12 cellular contexts compared by ENCODE assay signal in genomic region chr15:83919319-83919830, GRCh38.
DNase-seq lines count a peak whose midpoint lies in the region; ATAC-seq, FAIRE-seq and TF ChIP-seq lines count a peak whose summit lies in the region.
"Had no signal": no experiment of that assay in that cellular context is flagged by ENCODE, and none has a peak within 500 bp of the region (broad histone marks: within the 10 kb centered on the region; RNA-seq: fewer than 3 reads in every experiment).

No MANE protein-coding gene starts in this region.

- no peak overlapping the region for H2BK5ac ChIP-seq in mesenchymal stem cell (ENCODE audit: low read depth, low read length, poor library complexity, severe bottlenecking)

- H4K8ac ChIP-seq in mesenchymal stem cell (ENCODE audit: low read length), result no peak overlapping the region

- WGBS in mesenchymal stem cell, result 75% methylated on average over 5 of the region's 5 CpGs

- DNase-seq in GM12864 (ENCODE audit: low read depth) (peak; percentile 57), GM19240 (ENCODE audit: insufficient read length, low spot score) (peak; percentile 10), mesenchymal stem cell (no peak), frontal cortex (ENCODE audit: low spot score in 2 of 2) (no peak), retina (no peak), Ammon's horn (ENCODE audit: low spot score) (no peak)
- peak; percentile 39 for DNase-seq in activated naive CD8-positive, alpha-beta T cell treated with anti-CD3 and anti-CD28 coated beads for 36 hours
- DNase-seq: left ventricle myocardium inferior, upper lobe of right lung had no signal

- FAIRE-seq in frontal cortex (lab: Jason Lieb, UNC), result no peak
- FAIRE-seq: endothelial cell of umbilical vein had no signal

- H3K27ac Mint-ChIP-seq in activated naive CD8-positive, alpha-beta T cell treated with anti-CD3 and anti-CD28 coated beads for 36 hours, result peak overlapping the region; percentile 26

- no peak overlapping the region for H3K9ac ChIP-seq in mesenchymal stem cell (ENCODE audit: low read length)

- peaks cover 26% of the 10 kb centered on the region for H3K27me3 Mint-ChIP-seq in activated naive CD8-positive, alpha-beta T cell treated with anti-CD3 and anti-CD28 coated beads for 36 hours

- no peak overlapping the region for H3K4me2 ChIP-seq in mesenchymal stem cell (ENCODE audit: low read length, poor library complexity, severe bottlenecking)
- H3K4me2 ChIP-seq: smooth muscle cell had no signal

- no peaks in the 10 kb centered on the region for H3K36me3 ChIP-seq in mesenchymal stem cell (ENCODE audit: control insufficient read depth in 1 of 2, insufficient read depth in 2 of 2, low read depth in 1 of 2, low read length in 2 of 2)
- H3K36me3 ChIP-seq: upper lobe of right lung had no signal

- H2BK12ac ChIP-seq in mesenchymal stem cell (ENCODE audit: low read length in 2 of 2), result no peak overlapping the region

- no peak overlapping the region for H3K4ac ChIP-seq in mesenchymal stem cell (ENCODE audit: low read depth in 1 of 2, low read length in 2 of 2)

- H3K4me1 Mint-ChIP-seq in activated naive CD8-positive, alpha-beta T cell treated with anti-CD3 and anti-CD28 coated beads for 36 hours, result peaks cover 14% of the 10 kb centered on the region

- no peak overlapping the region for H2BK15ac ChIP-seq in mesenchymal stem cell (ENCODE audit: low read depth, poor library complexity, severe bottlenecking)

- H3K18ac ChIP-seq in mesenchymal stem cell (ENCODE audit: low read depth in 1 of 2, low read length in 2 of 2), result no peak overlapping the region

- H3K36me3 Mint-ChIP-seq in activated naive CD8-positive, alpha-beta T cell treated with anti-CD3 and anti-CD28 coated beads for 36 hours, result no peaks in the 10 kb centered on the region

- H2AFZ ChIP-seq in mesenchymal stem cell (ENCODE audit: low read depth, low read length), result no peak overlapping the region

- no peak overlapping the region for H2BK120ac ChIP-seq in mesenchymal stem cell (ENCODE audit: low read depth, low read length)

- no peaks in the 10 kb centered on the region for H3K4me1 ChIP-seq in mesenchymal stem cell (ENCODE audit: control insufficient read depth, insufficient read depth, low read depth, low read length)
- H3K4me1 ChIP-seq: upper lobe of right lung had no signal

- no peak overlapping the region for H4K91ac ChIP-seq in mesenchymal stem cell (ENCODE audit: low read length)

- H3K9me3 Mint-ChIP-seq in activated naive CD8-positive, alpha-beta T cell treated with anti-CD3 and anti-CD28 coated beads for 36 hours, result no peaks in the 10 kb centered on the region

- no peak overlapping the region for H3K4me3 ChIP-seq in GM12864 (ENCODE audit: low read depth, low read length)
- H3K4me3 ChIP-seq in mesenchymal stem cell (ENCODE audit: insufficient read depth in 1 of 2, low read depth in 1 of 2, low read length in 2 of 2), result peak overlapping the region in 1 of 2 experiments; percentile 23
- H3K4me3 ChIP-seq: left ventricle myocardium inferior, smooth muscle cell, upper lobe of right lung had no signal

- TF ChIP-seq CTCF in GM12864 (IDR thresholded peaks at IDR 0.05; ENCODE audit: low read depth, low read length, missing control alignments), result no peak

- no peak overlapping the region for H3K27ac ChIP-seq in mesenchymal stem cell (ENCODE audit: low read length, poor library complexity, severe bottlenecking)
- H3K27ac ChIP-seq: left ventricle myocardium inferior, upper lobe of right lung had no signal

- no peak overlapping the region for H2AK5ac ChIP-seq in mesenchymal stem cell (ENCODE audit: low read length, severe bottlenecking)

- peak; percentile 80 for ATAC-seq in HG03045 (IDR thresholded peaks at IDR 0.05; ENCODE audit: unreplicated experiment)
- ATAC-seq: upper lobe of right lung had no signal

- H3K14ac ChIP-seq in mesenchymal stem cell (ENCODE audit: low read length in 2 of 2), result no peak overlapping the region

- no peak overlapping the region for H3K23ac ChIP-seq in mesenchymal stem cell (ENCODE audit: low read length in 2 of 2)

- no peaks in the 10 kb centered on the region for H3K9me3 ChIP-seq in mesenchymal stem cell (ENCODE audit: control insufficient read depth, low read length)
- H3K9me3 ChIP-seq: left ventricle myocardium inferior, upper lobe of right lung had no signal

- H3K79me1 ChIP-seq in mesenchymal stem cell (replicated peaks; ENCODE audit: low read length, poor library complexity, severe bottlenecking), result no peaks in the 10 kb centered on the region

- H3K27me3 ChIP-seq in mesenchymal stem cell (ENCODE audit: control insufficient read depth in 1 of 2, insufficient read depth in 1 of 2, low read length in 2 of 2), result no peaks in the 10 kb centered on the region
- H3K27me3 ChIP-seq: upper lobe of right lung had no signal

- no peak overlapping the region for H3K4me3 Mint-ChIP-seq in activated naive CD8-positive, alpha-beta T cell treated with anti-CD3 and anti-CD28 coated beads for 36 hours

Comparison
In these comparisons a context has a peak if more than half of its experiments do, and no peak if none do; other contexts are left out.
1. DNase-seq: peak in GM12864 (single experiment), GM19240 (single experiment) and activated naive CD8-positive, alpha-beta T cell treated with anti-CD3 and anti-CD28 coated beads for 36 hours (single experiment); none in mesenchymal stem cell (single experiment), frontal cortex (0 of 2), retina (single experiment) and Ammon's horn (single experiment).